Comparison of ENCODE assay signal across 18 cellular contexts in genomic region chr12:46522141-46522540, GRCh38.
A peak's percentile ranks its signal among the peaks of the same experiment; 100 is the strongest.
DNase-seq lines count a peak whose midpoint lies in the region; ATAC-seq and TF ChIP-seq lines count a peak whose summit lies in the region.
"Had no signal": no experiment of that assay in that cellular context is flagged by ENCODE, and none has a peak within 500 bp of the region (broad histone marks: within the 10 kb centered on the region; RNA-seq: fewer than 3 reads in every experiment).

No MANE protein-coding gene starts in this region.

- peak overlapping the region; percentile 24 for H3K27ac Mint-ChIP-seq in activated naive CD4-positive, alpha-beta T cell treated with anti-CD3 and anti-CD28 coated beads, Interleukin-2, amount 10 ng/mL, durations not matched to agents 7 days and 5 days
- no peak overlapping the region for H3K27ac Mint-ChIP-seq in activated naive CD4-positive, alpha-beta T cell treated with anti-CD3 and anti-CD28 coated beads, Interleukin-2, amount 50 U/mL, for 72 hours
- H3K27ac Mint-ChIP-seq in T-helper 2 cell treated with Interferon-gamma antibody and Interleukin-4, amounts not matched to agents 5 μg/mL and 100 μg/mL, for 36 hours = peak overlapping the region; percentile 38
- no peak overlapping the region for H3K27ac Mint-ChIP-seq in endothelial cell (ENCODE audit: unreplicated experiment)

- H3K27me3 Mint-ChIP-seq in activated naive CD4-positive, alpha-beta T cell treated with anti-CD3 and anti-CD28 coated beads, Interleukin-2, amount 10 ng/mL, durations not matched to agents 7 days and 5 days = no peaks in the 10 kb centered on the region
- H3K27me3 Mint-ChIP-seq in T-helper 2 cell treated with Interferon-gamma antibody and Interleukin-4, amounts not matched to agents 5 μg/mL and 100 μg/mL, for 36 hours (ENCODE audit: low read depth) = no peaks in the 10 kb centered on the region
- peaks cover 5% of the 10 kb centered on the region for H3K27me3 Mint-ChIP-seq in endothelial cell (ENCODE audit: unreplicated experiment)
- H3K27me3 Mint-ChIP-seq: T-cell had no signal

- peaks cover 2% of the 10 kb centered on the region for H3K9me3 Mint-ChIP-seq in activated naive CD4-positive, alpha-beta T cell treated with anti-CD3 and anti-CD28 coated beads, Interleukin-2, amount 10 ng/mL, durations not matched to agents 7 days and 5 days
- H3K9me3 Mint-ChIP-seq in activated naive CD4-positive, alpha-beta T cell treated with anti-CD3 and anti-CD28 coated beads, Interleukin-2, amount 50 U/mL, for 72 hours = peaks cover 0 to 12% of the 10 kb centered on the region in 2 donors
- H3K9me3 Mint-ChIP-seq in T-helper 2 cell treated with Interferon-gamma antibody and Interleukin-4, amounts not matched to agents 5 μg/mL and 100 μg/mL, for 36 hours = peaks cover 4% of the 10 kb centered on the region
- H3K9me3 Mint-ChIP-seq in endothelial cell (ENCODE audit: unreplicated experiment) = no peaks in the 10 kb centered on the region
- H3K9me3 Mint-ChIP-seq: T-cell had no signal

- H3K27ac ChIP-seq in epithelial cell of prostate = peak overlapping the region; percentile 77
- peak overlapping the region; percentile 2 to 54 (median 25) for H3K27ac ChIP-seq in transverse colon

- in situ Hi-C loops in transverse colon (cut with MboI; ENCODE audit: low pct_ligation_motif_present in 1 of 4, low pct_unique_long_range_greater_than_20kb in 1 of 4, low sequenced_read_pairs in 3 of 4) = no loop called here

- H3K9me3 ChIP-seq in transverse colon = no peaks in the 10 kb centered on the region
- H3K9me3 ChIP-seq: gastroesophageal sphincter had no signal

- ATAC-seq in activated naive CD4-positive, alpha-beta T cell treated with anti-CD3 and anti-CD28 coated beads, Interleukin-2, amount 50 U/mL, for 72 hours = no peak
- ATAC-seq: gastroesophageal sphincter, T-cell had no signal

- no peak overlapping the region for H3K4me3 Mint-ChIP-seq in activated naive CD4-positive, alpha-beta T cell treated with anti-CD3 and anti-CD28 coated beads, Interleukin-2, amount 10 ng/mL, durations not matched to agents 7 days and 5 days
- peak overlapping the region; percentile 56 for H3K4me3 Mint-ChIP-seq in T-helper 2 cell treated with Interferon-gamma antibody and Interleukin-4, amounts not matched to agents 5 μg/mL and 100 μg/mL, for 36 hours
- H3K4me3 Mint-ChIP-seq in endothelial cell (ENCODE audit: unreplicated experiment) = no peak overlapping the region
- H3K4me3 Mint-ChIP-seq: T-cell had no signal

- CTCF ChIA-PET in activated naive CD4-positive, alpha-beta T cell treated with anti-CD3 and anti-CD28 coated beads, Interleukin-2, amount 10 ng/mL, durations not matched to agents 7 days and 5 days (lab: Charles Lee) = interaction anchor here (0.6 to 1.8 kb wide), 5 partner anchors 27 to 139 kb away, joined by 3 to 5 read pairs (median 4); no protein-coding TSS in a partner anchor

- no peak overlapping the region for H3K4me3 ChIP-seq in transverse colon
- H3K4me3 ChIP-seq: cardiac muscle cell, gastroesophageal sphincter had no signal

- no peak for TF ChIP-seq EP300 in transverse colon (IDR thresholded peaks at IDR 0.05; ENCODE audit: low read depth)

- peaks cover 0 to 37% (median 9%) of the 10 kb centered on the region in 4 donors for H3K4me1 ChIP-seq in transverse colon

- H3K36me3 Mint-ChIP-seq in activated naive CD4-positive, alpha-beta T cell treated with anti-CD3 and anti-CD28 coated beads, Interleukin-2, amount 10 ng/mL, durations not matched to agents 7 days and 5 days = peaks cover 25% of the 10 kb centered on the region
- H3K36me3 Mint-ChIP-seq in activated naive CD4-positive, alpha-beta T cell treated with anti-CD3 and anti-CD28 coated beads, Interleukin-2, amount 50 U/mL, for 72 hours = peaks cover 5 to 24% of the 10 kb centered on the region in 2 donors
- peaks cover 23% of the 10 kb centered on the region for H3K36me3 Mint-ChIP-seq in T-helper 2 cell treated with Interferon-gamma antibody and Interleukin-4, amounts not matched to agents 5 μg/mL and 100 μg/mL, for 36 hours (ENCODE audit: low read depth)
- H3K36me3 Mint-ChIP-seq in endothelial cell (ENCODE audit: low read depth, unreplicated experiment) = no peaks in the 10 kb centered on the region
- H3K36me3 Mint-ChIP-seq: T-cell had no signal

- H3K27me3 ChIP-seq in transverse colon = no peaks in the 10 kb centered on the region
- H3K27me3 ChIP-seq: cardiac muscle cell, gastroesophageal sphincter had no signal

- no peak for TF ChIP-seq POLR2A in transverse colon (IDR thresholded peaks at IDR 0.05)

- 50 to 54% methylated on average over 1 of the region's 1 CpG for WGBS in transverse colon (ENCODE audit: low coverage in 1 of 2), 2 donors

- no peak for DNase-seq in activated naive CD4-positive, alpha-beta T cell treated with anti-CD3 and anti-CD28 coated beads, Interleukin-2, amount 10 ng/mL, durations not matched to agents 7 days and 5 days
- no peak for DNase-seq in activated naive CD4-positive, alpha-beta T cell treated with anti-CD3 and anti-CD28 coated beads, Interleukin-2, amount 50 U/mL, for 72 hours (ENCODE audit: low spot score in 2 of 2)
- DNase-seq in T-helper 2 cell treated with Interferon-gamma antibody and Interleukin-4, amounts not matched to agents 5 μg/mL and 100 μg/mL, for 36 hours (ENCODE audit: low spot score) = no peak
- DNase-seq in epithelial cell of prostate (ENCODE audit: low read depth, low spot score) = no peak
- DNase-seq in transverse colon = no peak
- no peak for DNase-seq in RKO (ENCODE audit: low spot score)
- DNase-seq in endothelial cell (ENCODE audit: low spot score) = no peak
- no peak for DNase-seq in SIG-M5 treated with dmso at 0.1 percent for 504 hours (lab: John Stamatoyannopoulos, UW; ENCODE audit: unreplicated experiment)
- DNase-seq: activated CD4-positive, alpha-beta T cell treated with anti-CD3 and anti-CD28 coated beads for 48 hours; activated gamma-delta T cell treated with Interleukin-2 at 50 U/mL for 16 hours; effector CD8-positive, alpha-beta T cell; Kasumi-1; NCI-H1930; NCI-H526 treated with DMSO at 0.1 percent for 48 hours; posterior cingulate gyrus; T-cell had no signal

- H3K4me1 Mint-ChIP-seq in activated naive CD4-positive, alpha-beta T cell treated with anti-CD3 and anti-CD28 coated beads, Interleukin-2, amount 10 ng/mL, durations not matched to agents 7 days and 5 days = peaks cover 76% of the 10 kb centered on the region
- H3K4me1 Mint-ChIP-seq in T-helper 2 cell treated with Interferon-gamma antibody and Interleukin-4, amounts not matched to agents 5 μg/mL and 100 μg/mL, for 36 hours (ENCODE audit: low read depth) = peaks cover 71% of the 10 kb centered on the region
- H3K4me1 Mint-ChIP-seq in endothelial cell (ENCODE audit: unreplicated experiment) = no peaks in the 10 kb centered on the region

- no peaks in the 10 kb centered on the region for H3K36me3 ChIP-seq in transverse colon
- H3K36me3 ChIP-seq: cardiac muscle cell, gastroesophageal sphincter had no signal

- no peak for TF ChIP-seq CTCF in transverse colon (IDR thresholded peaks at IDR 0.05)
- no peak for TF ChIP-seq CTCF in endothelial cell (IDR thresholded peaks at IDR 0.05; ENCODE audit: unreplicated experiment)

- intact Hi-C loops in transverse colon (cut with DNase I; ENCODE audit: low total_unique reads) = no loop called here

Comparison
In these comparisons a context has a peak if more than half of its experiments do, and no peak if none do; other contexts are left out.
1. H3K27ac Mint-ChIP-seq: peak in activated naive CD4-positive, alpha-beta T cell treated with anti-CD3 and anti-CD28 coated beads, Interleukin-2, amount 10 ng/mL, durations not matched to agents 7 days and 5 days (single experiment) and T-helper 2 cell treated with Interferon-gamma antibody and Interleukin-4, amounts not matched to agents 5 μg/mL and 100 μg/mL, for 36 hours (single experiment); none in activated naive CD4-positive, alpha-beta T cell treated with anti-CD3 and anti-CD28 coated beads, Interleukin-2, amount 50 U/mL, for 72 hours (0 of 2) and endothelial cell (single experiment).